ENCODE assay signal across 12 cellular contexts in the genomic region with DNA sequence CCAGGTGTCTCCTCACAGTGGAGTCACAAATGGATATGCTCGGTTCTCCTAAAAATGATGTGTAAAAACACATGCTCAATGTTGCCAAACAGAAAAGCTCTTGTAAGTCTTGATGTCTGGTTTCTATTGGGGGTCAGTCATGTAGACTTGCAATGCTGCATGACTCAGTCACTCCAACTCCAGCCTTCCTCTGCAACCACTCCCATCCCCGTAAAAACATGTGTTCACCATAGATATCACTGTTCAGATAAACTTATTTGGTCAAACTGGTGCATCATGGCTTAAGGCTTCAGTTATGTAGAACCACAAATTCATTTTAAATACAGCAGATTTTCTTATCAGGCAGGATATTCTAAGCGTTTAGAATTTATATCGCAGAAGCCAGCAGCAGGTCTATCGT.
DNase-seq lines count a peak whose midpoint lies in the region; ATAC-seq and TF ChIP-seq lines count a peak whose summit lies in the region.
"Had no signal": no experiment of that assay in that cellular context is flagged by ENCODE, and none has a peak within 500 bp of the region (broad histone marks: within the 10 kb centered on the region; RNA-seq: fewer than 3 reads in every experiment).

No MANE protein-coding gene starts in this region.

- H2BK120ac ChIP-seq in IMR-90 (ENCODE audit: low read depth, low read length): no peak overlapping the region

- dilution Hi-C loops in IMR-90 (cut with HindIII; ENCODE audit: low sequenced_read_pairs, unreplicated experiment): no loop called here

- no peak overlapping the region for H4K91ac ChIP-seq in IMR-90 (ENCODE audit: insufficient read depth, low read depth, low read length)

- DNase-seq in IMR-90 (peak; percentile 41), adipocyte (ENCODE audit: low read depth) (peak; percentile 7), fibroblast of pulmonary artery (ENCODE audit: low read depth) (peak; percentile 10), right lobe of liver (no peak), RWPE1 (ENCODE audit: low spot score) (no peak)
- DNase-seq in natural killer cell treated with Interleukin-12 subunit alpha and Interleukin-12 subunit beta and Interleukin-15 and Interleukin-18, amount 100 ng/mL, for 72 hours (ENCODE audit: low spot score): no peak
- DNase-seq: CD8-positive, alpha-beta memory T cell; NCI-H1048; NCI-H1694; NCI-H2107; PC-3 had no signal

- CTCF ChIA-PET in IMR-90 (lab: Yijun Ruan, JAX) (no interaction called here), RWPE1 (lab: Yijun Ruan, JAX) (no interaction called here)

- H3K56ac ChIP-seq in IMR-90 (ENCODE audit: extremely low read depth, insufficient read depth, low read length): no peak overlapping the region

- no peak overlapping the region for H2BK5ac ChIP-seq in IMR-90 (ENCODE audit: low read depth, low read length, poor library complexity, severe bottlenecking)

- no peak overlapping the region for H2AFZ ChIP-seq in IMR-90 (replicated peaks; ENCODE audit: low read length, poor library complexity)

- no peak overlapping the region for H3K27ac ChIP-seq in IMR-90 (ENCODE audit: insufficient read depth, low read length)
- no peak overlapping the region for H3K27ac ChIP-seq in right lobe of liver
- H3K27ac ChIP-seq in RWPE1: no peak overlapping the region

- no peak overlapping the region for H3K14ac ChIP-seq in IMR-90 (replicated peaks; ENCODE audit: low read depth, low read length)

- no peaks in the 10 kb centered on the region for H3K36me3 ChIP-seq in IMR-90 (ENCODE audit: control insufficient read depth, insufficient read depth, low read length)
- H3K36me3 ChIP-seq in adipocyte (ENCODE audit: control insufficient read depth, insufficient read depth, low read length, severe bottlenecking): no peaks in the 10 kb centered on the region
- H3K36me3 ChIP-seq in right lobe of liver: no peaks in the 10 kb centered on the region

- no peak overlapping the region for H3K4me2 ChIP-seq in IMR-90 (ENCODE audit: low read depth, low read length)

- no TSS peak for BruUV-seq in IMR-90 (replicated peaks; lab: Mats Ljungman, UMichigan)

- H3K9me3 ChIP-seq in IMR-90 (ENCODE audit: control insufficient read depth, insufficient read depth, low read length): no peaks in the 10 kb centered on the region
- H3K9me3 ChIP-seq in adipocyte (ENCODE audit: control insufficient read depth, low read length): no peaks in the 10 kb centered on the region
- no peaks in the 10 kb centered on the region for H3K9me3 ChIP-seq in right lobe of liver

- WGBS in IMR-90 (ENCODE audit: extremely low coverage in 2 of 2, insufficient read length in 1 of 2), 2 experiments: 100% methylated on average over 1 of the region's 5 CpGs; no CpG with 5 or more reads in 1 of the 2 experiments
- WGBS in right lobe of liver (ENCODE audit: insufficient coverage, low coverage, low lambda C conversion rate, missing lambda C conversion rate): 63% methylated on average over 5 of the region's 5 CpGs

- ATAC-seq in IMR-90 (ENCODE audit: low read depth): no peak
- ATAC-seq in right lobe of liver: no peak
- ATAC-seq in natural killer cell treated with Interleukin-12 subunit alpha and Interleukin-12 subunit beta and Interleukin-15 and Interleukin-18, amount 100 ng/mL, for 72 hours: no peak
- no peak for ATAC-seq in GM21390 (IDR thresholded peaks at IDR 0.05; ENCODE audit: unreplicated experiment)
- ATAC-seq: PC-3 had no signal

- H3K27me3 Mint-ChIP-seq in natural killer cell treated with Interleukin-12 subunit alpha and Interleukin-12 subunit beta and Interleukin-15 and Interleukin-18, amount 100 ng/mL, for 72 hours: no peaks in the 10 kb centered on the region
- H3K27me3 Mint-ChIP-seq: CD8-positive, alpha-beta memory T cell had no signal

- H3K9ac ChIP-seq in IMR-90 (ENCODE audit: low read depth, low read length) (no peak overlapping the region), adipocyte (ENCODE audit: low read length) (no peak overlapping the region)

- no peak overlapping the region for H2BK20ac ChIP-seq in IMR-90 (ENCODE audit: low read depth, low read length)

- H4K5ac ChIP-seq in IMR-90 (ENCODE audit: low read depth, low read length): no peak overlapping the region

- no peak overlapping the region for H2BK15ac ChIP-seq in IMR-90 (ENCODE audit: low read depth, low read length)

- H3K27me3 ChIP-seq in IMR-90 (ENCODE audit: control insufficient read depth, insufficient read depth, low read length) (no peaks in the 10 kb centered on the region), adipocyte (replicated peaks; ENCODE audit: control insufficient read depth, insufficient read depth, low read length) (no peaks in the 10 kb centered on the region), right lobe of liver (no peaks in the 10 kb centered on the region)

- no peak overlapping the region for H2AK9ac ChIP-seq in IMR-90 (replicated peaks; ENCODE audit: low read depth, low read length, poor library complexity)

- no peaks in the 10 kb centered on the region for H4K20me1 ChIP-seq in IMR-90 (ENCODE audit: insufficient read depth, low read length)

- TF ChIP-seq RAD21 in IMR-90 (IDR thresholded peaks at IDR 0.05; ENCODE audit: low read length): no peak

- no peak overlapping the region for H3K27ac Mint-ChIP-seq in natural killer cell treated with Interleukin-12 subunit alpha and Interleukin-12 subunit beta and Interleukin-15 and Interleukin-18, amount 100 ng/mL, for 72 hours
- H3K27ac Mint-ChIP-seq: CD8-positive, alpha-beta memory T cell had no signal

- H3K79me1 ChIP-seq in IMR-90 (ENCODE audit: low read depth in 1 of 2, low read length in 2 of 2): no peaks in the 10 kb centered on the region

- no peak overlapping the region for H2AK5ac ChIP-seq in IMR-90 (ENCODE audit: low read depth, low read length)

- peaks cover 8% of the 10 kb centered on the region for H3K9me3 Mint-ChIP-seq in natural killer cell treated with Interleukin-12 subunit alpha and Interleukin-12 subunit beta and Interleukin-15 and Interleukin-18, amount 100 ng/mL, for 72 hours

- H3K4me3 ChIP-seq in IMR-90 (ENCODE audit: insufficient read depth, low read depth, low read length) (no peak overlapping the region), adipocyte (ENCODE audit: low read length) (no peak overlapping the region), fibroblast of pulmonary artery (replicated peaks; ENCODE audit: low read depth, low read length) (no peak overlapping the region), right lobe of liver (no peak overlapping the region)

- H3K18ac ChIP-seq in IMR-90 (ENCODE audit: low read depth, low read length): no peak overlapping the region

- no peak overlapping the region for H3K23ac ChIP-seq in IMR-90 (ENCODE audit: low read depth, low read length)

- H3K9me1 ChIP-seq in IMR-90 (ENCODE audit: insufficient read depth, low read length): no peaks in the 10 kb centered on the region

- no peak for TF ChIP-seq CTCF in IMR-90 (conservative IDR thresholded peaks at IDR 0.05; ENCODE audit: low read depth, low read length)
- no peak for TF ChIP-seq CTCF in fibroblast of pulmonary artery (IDR thresholded peaks at IDR 0.05; ENCODE audit: low read length, missing control alignments)
- TF ChIP-seq CTCF in right lobe of liver (IDR thresholded peaks at IDR 0.05): no peak
- TF ChIP-seq CTCF in RWPE1 (conservative IDR thresholded peaks at IDR 0.05; ENCODE audit: low read depth): no peak

- no peaks in the 10 kb centered on the region for H3K4me1 Mint-ChIP-seq in natural killer cell treated with Interleukin-12 subunit alpha and Interleukin-12 subunit beta and Interleukin-15 and Interleukin-18, amount 100 ng/mL, for 72 hours (ENCODE audit: low read depth in 2 of 2)
- H3K4me1 Mint-ChIP-seq: CD8-positive, alpha-beta memory T cell had no signal

- no peak for TF ChIP-seq POLR2A in IMR-90 (IDR thresholded peaks at IDR 0.05; ENCODE audit: low read depth, low read length)
- no peak for TF ChIP-seq POLR2A in right lobe of liver (IDR thresholded peaks at IDR 0.05)

- H3K36me3 Mint-ChIP-seq in natural killer cell treated with Interleukin-12 subunit alpha and Interleukin-12 subunit beta and Interleukin-15 and Interleukin-18, amount 100 ng/mL, for 72 hours: no peaks in the 10 kb centered on the region
- H3K36me3 Mint-ChIP-seq: CD8-positive, alpha-beta memory T cell had no signal

- no peak overlapping the region for H4K8ac ChIP-seq in IMR-90 (ENCODE audit: low read depth in 2 of 2, low read length in 2 of 2)

- intact Hi-C loops in IMR-90 (cut with micrococcal nuclease): no loop called here
- intact Hi-C loops in right lobe of liver (cut with DNase I): no loop called here

- POLR2A ChIA-PET in IMR-90 (lab: Charles Lee; ENCODE audit: unreplicated experiment): no interaction called here
- POLR2A ChIA-PET in RWPE1 (lab: Yijun Ruan, JAX; ENCODE audit: low non-redundant PET): no interaction called here

- H3K4me1 ChIP-seq in IMR-90 (ENCODE audit: control insufficient read depth, insufficient read depth, low read length) (no peaks in the 10 kb centered on the region), adipocyte (ENCODE audit: control insufficient read depth, insufficient read depth, low read length) (no peaks in the 10 kb centered on the region), right lobe of liver (no peaks in the 10 kb centered on the region)

- H3K4ac ChIP-seq in IMR-90 (ENCODE audit: low read depth, low read length): no peak overlapping the region

- in situ Hi-C loops in IMR-90 (cut with MboI; ENCODE audit: low sequenced_read_pairs): no loop called here

- no peak overlapping the region for H3K4me3 Mint-ChIP-seq in natural killer cell treated with Interleukin-12 subunit alpha and Interleukin-12 subunit beta and Interleukin-15 and Interleukin-18, amount 100 ng/mL, for 72 hours
- H3K4me3 Mint-ChIP-seq: CD8-positive, alpha-beta memory T cell had no signal

TF ChIP-seq in IMR-90, 13 proteins besides CTCF, POLR2A, EP300 and RAD21 (continues in another document):
- TF ChIP-seq, protein P1, sequence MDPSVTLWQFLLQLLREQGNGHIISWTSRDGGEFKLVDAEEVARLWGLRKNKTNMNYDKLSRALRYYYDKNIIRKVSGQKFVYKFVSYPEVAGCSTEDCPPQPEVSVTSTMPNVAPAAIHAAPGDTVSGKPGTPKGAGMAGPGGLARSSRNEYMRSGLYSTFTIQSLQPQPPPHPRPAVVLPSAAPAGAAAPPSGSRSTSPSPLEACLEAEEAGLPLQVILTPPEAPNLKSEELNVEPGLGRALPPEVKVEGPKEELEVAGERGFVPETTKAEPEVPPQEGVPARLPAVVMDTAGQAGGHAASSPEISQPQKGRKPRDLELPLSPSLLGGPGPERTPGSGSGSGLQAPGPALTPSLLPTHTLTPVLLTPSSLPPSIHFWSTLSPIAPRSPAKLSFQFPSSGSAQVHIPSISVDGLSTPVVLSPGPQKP (IDR thresholded peaks at IDR 0.05; ENCODE audit: borderline replicate concordance, low read depth, low read length): no peak
- TF ChIP-seq CHD1 (IDR thresholded peaks at IDR 0.05; ENCODE audit: low read depth, low read length) (no peak), MAZ (IDR thresholded peaks at IDR 0.05; ENCODE audit: borderline replicate concordance, low read depth, low read length) (no peak), MXI1 (IDR thresholded peaks at IDR 0.05; ENCODE audit: borderline replicate concordance, low read depth, low read length) (no peak), MAFK (IDR thresholded peaks at IDR 0.05; ENCODE audit: low read depth, low read length) (no peak), FOS (IDR thresholded peaks at IDR 0.05; ENCODE audit: low read depth, low read length) (no peak), RFX5 (IDR thresholded peaks at IDR 0.05; ENCODE audit: low read depth, low read length) (no peak)

Comparison
In these comparisons a context has a peak if more than half of its experiments do, and no peak if none do; other contexts are left out.
1. DNase-seq: peak in IMR-90 (single experiment), adipocyte (single experiment) and fibroblast of pulmonary artery (single experiment); none in right lobe of liver (0 of 3), RWPE1 (single experiment) and natural killer cell treated with Interleukin-12 subunit alpha and Interleukin-12 subunit beta and Interleukin-15 and Interleukin-18, amount 100 ng/mL, for 72 hours (single experiment).